ENCODE assay signal across 14 cellular contexts in genomic region chr3:78003090-78003489, GRCh38.
DNase-seq lines count a peak whose midpoint lies in the region; FAIRE-seq and TF ChIP-seq lines count a peak whose summit lies in the region.
"Had no signal": no experiment of that assay in that cellular context is flagged by ENCODE, and none has a peak within 500 bp of the region (broad histone marks: within the 10 kb centered on the region; RNA-seq: fewer than 3 reads in every experiment).

No MANE protein-coding gene starts in this region.

- no peak overlapping the region for H3K27ac Mint-ChIP-seq in MCF 10A (ENCODE audit: low read depth, unreplicated experiment)
- H3K27ac Mint-ChIP-seq: CD8-positive, alpha-beta memory T cell had no signal

- dilution Hi-C loops in endothelial cell of umbilical vein (cut with MboI; ENCODE audit: extremely low pct_ligation_motif_present, low sequenced_read_pairs) = no loop called here

- H3K27me3 Mint-ChIP-seq in MCF 10A (ENCODE audit: insufficient read depth, unreplicated experiment) = no peaks in the 10 kb centered on the region
- H3K27me3 Mint-ChIP-seq: CD8-positive, alpha-beta memory T cell had no signal

- no peak overlapping the region for H3K4me2 ChIP-seq in endothelial cell of umbilical vein (ENCODE audit: insufficient read depth, low read length)
- no peak overlapping the region for H3K4me2 ChIP-seq in mesendoderm (ENCODE audit: low read length)
- H3K4me2 ChIP-seq: BLaER1 treated with 17β-estradiol and CSF1 and Interleukin-3, amounts not matched to agents 10 nM and 100 nM had no signal

- peak; percentile 14 for DNase-seq in MCF 10A (ENCODE audit: unreplicated experiment)
- no peak for DNase-seq in breast epithelium (ENCODE audit: low spot score in 2 of 2)
- DNase-seq in SJCRH30 = peak; percentile 50 to 63
- DNase-seq in endothelial cell of umbilical vein (ENCODE audit: low read depth, low spot score) = no peak
- peak; percentile 0 for DNase-seq in mesendoderm
- DNase-seq in AML-193 (lab: John Stamatoyannopoulos, UW) = no peak
- DNase-seq in NCI-H1436 (lab: John Stamatoyannopoulos, UW) = no peak
- DNase-seq in GM12892 (ENCODE audit: insufficient read length) = no peak
- DNase-seq: CD8-positive, alpha-beta memory T cell; GOT3; NCI-H1105 treated with DMSO at 0.1 percent for 48 hours; NCI-H187 treated with DMSO at 0.1 percent for 48 hours; NCI-H748 treated with DMSO at 0.1 percent for 48 hours had no signal

- no peak overlapping the region for H3K4ac ChIP-seq in mesendoderm (ENCODE audit: low read depth, low read length)

- intact Hi-C loops in MCF 10A (cut with micrococcal nuclease) (no loop called here), breast epithelium (cut with DNase I; ENCODE audit: low total_unique reads) (loop anchor here (10.0 kb wide), 1 partner anchor 432 kb away; no protein-coding TSS in a partner anchor), endothelial cell of umbilical vein (cut with micrococcal nuclease) (no loop called here)

- BruUV-seq in MCF 10A (replicated peaks; lab: Mats Ljungman, UMichigan) (no TSS peak), endothelial cell of umbilical vein (replicated peaks; lab: Mats Ljungman, UMichigan) (no TSS peak)

- H2AK5ac ChIP-seq in mesendoderm (ENCODE audit: low read length) = no peak overlapping the region

- no CpG with 5 or more reads among the region's 4 CpGs for WGBS in mesendoderm (ENCODE audit: extremely low coverage, insufficient coverage, low lambda C conversion rate)

- H3K23ac ChIP-seq in mesendoderm (ENCODE audit: low read length) = no peak overlapping the region

- H3K36me3 Mint-ChIP-seq in MCF 10A (ENCODE audit: insufficient read depth, unreplicated experiment) = no peaks in the 10 kb centered on the region
- H3K36me3 Mint-ChIP-seq: CD8-positive, alpha-beta memory T cell had no signal

- H3K27me3 ChIP-seq in breast epithelium = no peaks in the 10 kb centered on the region
- H3K27me3 ChIP-seq in SJCRH30 = no peaks in the 10 kb centered on the region
- H3K27me3 ChIP-seq in endothelial cell of umbilical vein (ENCODE audit: control insufficient read depth in 2 of 2, insufficient read depth in 2 of 2, low read length in 2 of 2) = peaks cover 0 to 1% of the 10 kb centered on the region in 2 experiments
- no peaks in the 10 kb centered on the region for H3K27me3 ChIP-seq in mesendoderm (ENCODE audit: insufficient read depth, low read length, poor library complexity)
- H3K27me3 ChIP-seq: BLaER1 treated with 17β-estradiol and CSF1 and Interleukin-3, amounts not matched to agents 10 nM and 100 nM had no signal

- POLR2A ChIA-PET in MCF 10A (lab: Yijun Ruan, JAX) (no interaction called here), endothelial cell of umbilical vein (lab: Charles Lee) (no interaction called here)

- H3K9me3 ChIP-seq in breast epithelium (peaks cover 0 to 3% of the 10 kb centered on the region in 2 donors), SJCRH30 (replicated peaks) (no peaks in the 10 kb centered on the region), endothelial cell of umbilical vein (replicated peaks; ENCODE audit: control insufficient read depth, insufficient read depth, low read length) (no peaks in the 10 kb centered on the region)

- FAIRE-seq in endothelial cell of umbilical vein (lab: Jason Lieb, UNC) (no peak), GM12892 (lab: Jason Lieb, UNC) (no peak)

- H2BK15ac ChIP-seq in mesendoderm (replicated peaks; ENCODE audit: low read depth) = no peak overlapping the region

- H3K4me1 ChIP-seq in breast epithelium = no peaks in the 10 kb centered on the region
- H3K4me1 ChIP-seq in SJCRH30 = no peaks in the 10 kb centered on the region
- no peaks in the 10 kb centered on the region for H3K4me1 ChIP-seq in endothelial cell of umbilical vein (ENCODE audit: control insufficient read depth, extremely low read depth, insufficient read depth, low read length)
- no peaks in the 10 kb centered on the region for H3K4me1 ChIP-seq in mesendoderm (ENCODE audit: control insufficient read depth, low read depth, low read length)

- H3K4me3 Mint-ChIP-seq in MCF 10A (ENCODE audit: unreplicated experiment) = no peak overlapping the region
- H3K4me3 Mint-ChIP-seq: CD8-positive, alpha-beta memory T cell had no signal

- H3K79me2 ChIP-seq in endothelial cell of umbilical vein (ENCODE audit: control insufficient read depth, insufficient read depth, low read length) (no peaks in the 10 kb centered on the region), mesendoderm (ENCODE audit: control insufficient read depth, insufficient read depth, low read length) (no peaks in the 10 kb centered on the region)

- no peak overlapping the region for H2AFZ ChIP-seq in endothelial cell of umbilical vein (ENCODE audit: low read depth, low read length)

- H4K8ac ChIP-seq in mesendoderm (ENCODE audit: low read depth, low read length) = no peak overlapping the region

- no peak overlapping the region for H3K4me3 ChIP-seq in breast epithelium
- H3K4me3 ChIP-seq in SJCRH30 = no peak overlapping the region
- no peak overlapping the region for H3K4me3 ChIP-seq in endothelial cell of umbilical vein (replicated peaks in 1 of 3; ENCODE audit: insufficient read depth in 1 of 3, low read depth in 1 of 3, low read length in 3 of 3)
- no peak overlapping the region for H3K4me3 ChIP-seq in mesendoderm (ENCODE audit: low read length)
- H3K4me3 ChIP-seq: BLaER1 treated with 17β-estradiol and CSF1 and Interleukin-3, amounts not matched to agents 10 nM and 100 nM had no signal

- peaks cover 7% of the 10 kb centered on the region for H3K9me3 Mint-ChIP-seq in MCF 10A (ENCODE audit: unreplicated experiment)

- TF ChIP-seq POLR2A in breast epithelium (IDR thresholded peaks at IDR 0.05) = no peak
- no peak for TF ChIP-seq POLR2A in endothelial cell of umbilical vein (IDR thresholded peaks at IDR 0.05; ENCODE audit: low read depth, low read length)
- TF ChIP-seq POLR2A in GM12892 (IDR thresholded peaks at IDR 0.05; ENCODE audit: low read depth, low read length) = no peak

- H3K18ac ChIP-seq in mesendoderm (ENCODE audit: low read length) = no peak overlapping the region

- H4K20me1 ChIP-seq in endothelial cell of umbilical vein (replicated peaks; ENCODE audit: control insufficient read depth, extremely low read depth, insufficient read depth, low read length) = no peaks in the 10 kb centered on the region
- H4K20me1 ChIP-seq: BLaER1 treated with 17β-estradiol and CSF1 and Interleukin-3, amounts not matched to agents 10 nM and 100 nM had no signal

- no peak for TF ChIP-seq CTCF in MCF 10A (IDR thresholded peaks at IDR 0.05; ENCODE audit: unreplicated experiment)
- TF ChIP-seq CTCF in breast epithelium (IDR thresholded peaks at IDR 0.05) = no peak
- TF ChIP-seq CTCF in endothelial cell of umbilical vein (IDR thresholded peaks at IDR 0.05; ENCODE audit: extremely low read depth in 1 of 2, insufficient read depth in 1 of 2, low read depth in 1 of 2, low read length in 2 of 2) = no peak

- no peak overlapping the region for H3K27ac ChIP-seq in breast epithelium
- no peak overlapping the region for H3K27ac ChIP-seq in SJCRH30
- no peak overlapping the region for H3K27ac ChIP-seq in endothelial cell of umbilical vein (ENCODE audit: insufficient read depth, low read depth, low read length)
- H3K27ac ChIP-seq in mesendoderm (ENCODE audit: low read depth, low read length) = no peak overlapping the region
- H3K27ac ChIP-seq: BLaER1 treated with 17β-estradiol and CSF1 and Interleukin-3, amounts not matched to agents 10 nM and 100 nM had no signal

- no peak overlapping the region for H4K5ac ChIP-seq in mesendoderm (ENCODE audit: low read length)

- no peak overlapping the region for H3K9ac ChIP-seq in endothelial cell of umbilical vein (replicated peaks; ENCODE audit: extremely low read depth, insufficient read depth, low read length)
- no peak overlapping the region for H3K9ac ChIP-seq in mesendoderm (ENCODE audit: low read length)
- H3K9ac ChIP-seq: BLaER1 treated with 17β-estradiol and CSF1 and Interleukin-3, amounts not matched to agents 10 nM and 100 nM had no signal

- H3K79me1 ChIP-seq in mesendoderm (ENCODE audit: low read length) = no peaks in the 10 kb centered on the region

- no peak overlapping the region for H2BK5ac ChIP-seq in mesendoderm (ENCODE audit: low read length)

- peaks cover 4% of the 10 kb centered on the region for H3K4me1 Mint-ChIP-seq in MCF 10A (ENCODE audit: insufficient read depth, unreplicated experiment)
- H3K4me1 Mint-ChIP-seq: CD8-positive, alpha-beta memory T cell had no signal

- no peak overlapping the region for H2BK120ac ChIP-seq in mesendoderm (ENCODE audit: low read depth, low read length)

- H3K9me1 ChIP-seq in endothelial cell of umbilical vein (replicated peaks; ENCODE audit: control insufficient read depth, extremely low read depth, insufficient read depth, low read length) = no peaks in the 10 kb centered on the region

- H3K36me3 ChIP-seq in breast epithelium (no peaks in the 10 kb centered on the region), SJCRH30 (no peaks in the 10 kb centered on the region), endothelial cell of umbilical vein (ENCODE audit: control insufficient read depth in 2 of 2, extremely low read depth in 1 of 2, insufficient read depth in 2 of 2, low read length in 2 of 2) (no peaks in the 10 kb centered on the region), mesendoderm (ENCODE audit: control insufficient read depth, insufficient read depth, low read length) (no peaks in the 10 kb centered on the region)
- H3K36me3 ChIP-seq: BLaER1 treated with 17β-estradiol and CSF1 and Interleukin-3, amounts not matched to agents 10 nM and 100 nM had no signal

- CTCF ChIA-PET in MCF 10A (lab: Yijun Ruan, JAX) = no interaction called here
- CTCF ChIA-PET in endothelial cell of umbilical vein (lab: Charles Lee) = no interaction called here

- H3K56ac ChIP-seq in mesendoderm (ENCODE audit: low read length) = no peak overlapping the region

TF ChIP-seq in endothelial cell of umbilical vein, 7 proteins besides CTCF, POLR2A, EP300 and RAD21:
- TF ChIP-seq EZH2 (IDR thresholded peaks at IDR 0.05; ENCODE audit: borderline replicate concordance, low read depth, low read length, severe bottlenecking) (no peak), MYC (IDR thresholded peaks at IDR 0.05; ENCODE audit: low read depth, low read length) (no peak), FOS (IDR thresholded peaks at IDR 0.05; ENCODE audit: borderline replicate concordance, insufficient read depth, low read length) (peak; percentile 23)

Comparison
In these comparisons a context has a peak if more than half of its experiments do, and no peak if none do; other contexts are left out.
1. DNase-seq: peak in MCF 10A (single experiment), SJCRH30 (2 of 2) and mesendoderm (single experiment); none in breast epithelium (0 of 2), endothelial cell of umbilical vein (single experiment), AML-193 (0 of 2), NCI-H1436 (single experiment) and GM12892 (single experiment).